1 cellular context compared by ENCODE assay signal in the genomic region with DNA sequence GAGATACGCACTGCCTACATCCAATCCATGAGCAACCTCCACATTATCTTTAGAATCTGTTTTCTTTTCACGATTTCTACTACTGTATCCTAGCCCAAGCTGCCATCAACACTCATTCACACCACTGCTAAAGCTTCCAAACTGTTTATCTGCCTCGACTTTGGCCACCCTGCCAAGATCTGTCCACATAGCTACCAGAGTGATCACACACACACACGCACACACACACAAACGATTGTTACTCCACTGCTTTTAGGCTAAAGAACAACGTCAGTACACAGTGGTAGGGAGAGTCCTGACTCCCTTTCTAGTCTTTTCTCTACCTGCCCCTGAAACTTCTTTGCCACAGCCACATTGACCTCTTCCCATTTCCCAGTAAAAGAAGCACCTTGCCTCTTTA.
TF ChIP-seq lines count a peak whose summit lies in the region.

No MANE protein-coding gene starts in this region.

TF ChIP-seq in IMR-90, 13 proteins besides CTCF, POLR2A, EP300 and RAD21 (continued from another document):
- TF ChIP-seq BHLHE40 (IDR thresholded peaks at IDR 0.05; ENCODE audit: low read depth, low read length), result no peak
